In the genomic region with DNA sequence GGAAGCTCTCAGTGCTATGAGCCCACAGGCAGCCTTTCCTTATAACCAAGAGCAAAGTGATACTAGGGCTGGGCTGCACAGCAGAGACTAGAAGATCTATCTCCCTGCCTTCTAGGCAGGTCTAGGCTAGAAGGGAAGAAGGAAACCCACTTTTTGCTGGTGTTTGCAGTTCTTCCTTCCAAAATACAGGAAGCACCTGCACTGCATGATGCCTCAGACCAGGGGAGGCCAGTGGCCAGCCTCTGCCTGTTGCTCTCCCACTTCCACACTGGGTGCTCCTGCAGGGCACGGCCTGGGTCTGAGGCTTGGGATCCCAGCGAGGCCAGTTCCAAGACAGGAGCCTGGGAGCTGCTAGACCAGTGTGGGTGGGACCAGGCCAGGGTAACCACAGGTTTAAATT, we compare ENCODE assay signal across 28 cellular contexts. TPM values are rescaled to one million over a fixed set of nuclear protein-coding genes. Genes with fewer than 3 reads are reported as not detected.
DNase-seq lines count a peak whose midpoint lies in the region; ATAC-seq, FAIRE-seq and TF ChIP-seq lines count a peak whose summit lies in the region.
"Had no signal": no experiment of that assay in that cellular context is flagged by ENCODE, and none has a peak within 500 bp of the region (broad histone marks: within the 10 kb centered on the region; RNA-seq: fewer than 3 reads in every experiment).

No MANE protein-coding gene starts in this region.

- H3K4me3 Mint-ChIP-seq in activated CD4-positive, alpha-beta T cell treated with anti-CD3 and anti-CD28 coated beads, Interleukin-2, amount 10 ng/mL, durations not matched to agents 24 days and 14 days: peak overlapping the region; percentile 15
- H3K4me3 Mint-ChIP-seq: activated naive CD8-positive, alpha-beta T cell treated with anti-CD3 and anti-CD28 coated beads for 36 hours; neural crest cell had no signal

- no peak overlapping the region for H2BK15ac ChIP-seq in mesenchymal stem cell (ENCODE audit: low read depth, poor library complexity, severe bottlenecking)

- no peak overlapping the region for H3K4ac ChIP-seq in mesenchymal stem cell (ENCODE audit: low read depth in 1 of 2, low read length in 2 of 2)

- peaks cover 42% of the 10 kb centered on the region for H3K36me3 ChIP-seq in DND-41 (ENCODE audit: insufficient read depth, low read length)
- peaks cover 24 to 61% of the 10 kb centered on the region in 2 experiments for H3K36me3 ChIP-seq in mesenchymal stem cell (ENCODE audit: control insufficient read depth in 1 of 2, insufficient read depth in 2 of 2, low read depth in 1 of 2, low read length in 2 of 2)

- peak overlapping the region; percentile 70 for H3K27ac Mint-ChIP-seq in activated CD4-positive, alpha-beta T cell treated with anti-CD3 and anti-CD28 coated beads, Interleukin-2, amount 10 ng/mL, durations not matched to agents 24 days and 14 days
- H3K27ac Mint-ChIP-seq: activated naive CD8-positive, alpha-beta T cell treated with anti-CD3 and anti-CD28 coated beads for 36 hours; progenitor cell of endocrine pancreas had no signal

- no peak overlapping the region for H4K8ac ChIP-seq in mesenchymal stem cell (ENCODE audit: low read length)

- H2AK5ac ChIP-seq in mesenchymal stem cell (ENCODE audit: low read length, severe bottlenecking): no peak overlapping the region

- no peak overlapping the region for H2BK120ac ChIP-seq in mesenchymal stem cell (ENCODE audit: low read depth, low read length)

- no peak overlapping the region for H3K18ac ChIP-seq in mesenchymal stem cell (ENCODE audit: low read depth in 1 of 2, low read length in 2 of 2)

- H3K4me2 ChIP-seq in DND-41 (ENCODE audit: insufficient read depth, low read length) (no peak overlapping the region), mesenchymal stem cell (ENCODE audit: low read length, poor library complexity, severe bottlenecking) (no peak overlapping the region)
- H3K4me2 ChIP-seq: hepatocyte had no signal

- H3K4me3 ChIP-seq in DND-41 (ENCODE audit: low read depth in 1 of 2, low read length in 2 of 2) (no peak overlapping the region), mesenchymal stem cell (ENCODE audit: insufficient read depth in 1 of 2, low read depth in 1 of 2, low read length in 2 of 2) (no peak overlapping the region)
- H3K4me3 ChIP-seq: hepatocyte, K562, left ventricle myocardium inferior had no signal

- peaks cover 22% of the 10 kb centered on the region for H3K36me3 Mint-ChIP-seq in activated CD4-positive, alpha-beta T cell treated with anti-CD3 and anti-CD28 coated beads, Interleukin-2, amount 10 ng/mL, durations not matched to agents 24 days and 14 days (ENCODE audit: low read depth)

- 100% methylated on average over 2 of the region's 2 CpGs for WGBS in mesenchymal stem cell

- peak; percentile 62 for DNase-seq in activated CD4-positive, alpha-beta T cell treated with anti-CD3 and anti-CD28 coated beads, Interleukin-2, amount 10 ng/mL, durations not matched to agents 24 days and 14 days
- DNase-seq in activated CD4-positive, alpha-beta T cell treated with anti-CD3 and anti-CD28 coated beads for 1 hour: no peak
- DNase-seq in DND-41 (no peak), UCSD-AML1 (lab: John Stamatoyannopoulos, UW; ENCODE audit: unreplicated experiment) (peak; percentile 54), mesenchymal stem cell (no peak), T-helper 9 cell (no peak), D721Med (ENCODE audit: insufficient read length, low spot score) (no peak), DMS79 (lab: John Stamatoyannopoulos, UW) (no peak)
- DNase-seq: activated CD4-positive, alpha-beta T cell treated with anti-CD3 and anti-CD28 coated beads, Interleukin-2, amount 50 U/mL, for 48 hours; activated naive CD8-positive, alpha-beta T cell treated with anti-CD3 and anti-CD28 coated beads for 36 hours; activated T-cell treated with anti-CD3 and anti-CD28 coated beads, Interleukin-2, amount 50 U/mL, for 48 hours; AML-193; cerebellar nuclear complex; DMS 273 treated with DMSO at 0.1 percent for 48 hours; foreskin keratinocyte; left ventricle myocardium inferior; NCI-H2029; NCI-H226; OCI-M1; SHP77 treated with DMSO at 0.1 percent for 48 hours; substantia nigra; WERI-Rb-1 had no signal

- H3K4me1 ChIP-seq in DND-41 (ENCODE audit: insufficient read depth, low read length) (no peaks in the 10 kb centered on the region; the same call in 1 of the 2 replicates), mesenchymal stem cell (ENCODE audit: control insufficient read depth, insufficient read depth, low read depth, low read length) (peaks cover 8% of the 10 kb centered on the region)
- H3K4me1 ChIP-seq: foreskin keratinocyte had no signal

- H4K91ac ChIP-seq in mesenchymal stem cell (ENCODE audit: low read length): peak overlapping the region; percentile 52

- H3K9me3 ChIP-seq in DND-41 (ENCODE audit: insufficient read depth, low read length, severe bottlenecking) (no peaks in the 10 kb centered on the region), mesenchymal stem cell (ENCODE audit: control insufficient read depth, low read length) (no peaks in the 10 kb centered on the region)
- H3K9me3 ChIP-seq: left ventricle myocardium inferior had no signal

- no peak overlapping the region for H2BK5ac ChIP-seq in mesenchymal stem cell (ENCODE audit: low read depth, low read length, poor library complexity, severe bottlenecking)

- H2BK12ac ChIP-seq in mesenchymal stem cell (ENCODE audit: low read length in 2 of 2): peak overlapping the region in 1 of 2 experiments; percentile 6

- H3K79me1 ChIP-seq in mesenchymal stem cell (replicated peaks; ENCODE audit: low read length, poor library complexity, severe bottlenecking): no peaks in the 10 kb centered on the region

- H3K27ac ChIP-seq in DND-41 (ENCODE audit: low read length) (no peak overlapping the region), mesenchymal stem cell (ENCODE audit: low read length, poor library complexity, severe bottlenecking) (no peak overlapping the region)
- H3K27ac ChIP-seq: foreskin keratinocyte, hepatocyte, left ventricle myocardium inferior, WERI-Rb-1 had no signal

- H3K4me1 Mint-ChIP-seq in activated CD4-positive, alpha-beta T cell treated with anti-CD3 and anti-CD28 coated beads, Interleukin-2, amount 10 ng/mL, durations not matched to agents 24 days and 14 days: peaks cover 65% of the 10 kb centered on the region

- FAIRE-seq in D721Med (lab: Jason Lieb, UNC): no peak
- FAIRE-seq: G401.6, K562 had no signal

- H3K14ac ChIP-seq in mesenchymal stem cell (ENCODE audit: low read length in 2 of 2): no peak overlapping the region

- H3K9ac ChIP-seq in DND-41 (ENCODE audit: low read depth, low read length) (no peak overlapping the region), mesenchymal stem cell (ENCODE audit: low read length) (no peak overlapping the region)

- H3K23ac ChIP-seq in mesenchymal stem cell (ENCODE audit: low read length in 2 of 2): no peak overlapping the region

- H3K27me3 Mint-ChIP-seq in activated CD4-positive, alpha-beta T cell treated with anti-CD3 and anti-CD28 coated beads, Interleukin-2, amount 10 ng/mL, durations not matched to agents 24 days and 14 days: no peaks in the 10 kb centered on the region
- H3K27me3 Mint-ChIP-seq: activated naive CD8-positive, alpha-beta T cell treated with anti-CD3 and anti-CD28 coated beads for 36 hours; progenitor cell of endocrine pancreas had no signal

- H4K20me1 ChIP-seq in DND-41 (ENCODE audit: insufficient read depth, low read length): no peaks in the 10 kb centered on the region

- H3K79me2 ChIP-seq in DND-41 (ENCODE audit: insufficient read depth, low read length): no peaks in the 10 kb centered on the region
- H3K79me2 ChIP-seq: hepatocyte had no signal

- H3K27me3 ChIP-seq in DND-41 (ENCODE audit: insufficient read depth, low read length, poor library complexity) (no peaks in the 10 kb centered on the region), mesenchymal stem cell (ENCODE audit: control insufficient read depth in 1 of 2, insufficient read depth in 1 of 2, low read length in 2 of 2) (no peaks in the 10 kb centered on the region)
- H3K27me3 ChIP-seq: foreskin keratinocyte, hepatocyte had no signal

- intact Hi-C loops in activated CD4-positive, alpha-beta T cell treated with anti-CD3 and anti-CD28 coated beads, Interleukin-2, amount 10 ng/mL, durations not matched to agents 24 days and 14 days (cut with micrococcal nuclease): no loop called here

- no peak for TF ChIP-seq CTCF in DND-41 (IDR thresholded peaks at IDR 0.05; ENCODE audit: borderline replicate concordance, extremely low read depth, low read length, poor library complexity, severe bottlenecking)
- no peak for TF ChIP-seq CTCF in D721Med (IDR thresholded peaks at IDR 0.05; ENCODE audit: insufficient read depth, missing control alignments)

- ATAC-seq in DND-41 (ENCODE audit: insufficient read depth, low read depth): peak; percentile 18; the same call in 1 of the 3 replicates
- ATAC-seq: foreskin keratinocyte, HCT116, K562 had no signal

- no peaks in the 10 kb centered on the region for H3K9me3 Mint-ChIP-seq in activated CD4-positive, alpha-beta T cell treated with anti-CD3 and anti-CD28 coated beads, Interleukin-2, amount 10 ng/mL, durations not matched to agents 24 days and 14 days
- H3K9me3 Mint-ChIP-seq: activated naive CD8-positive, alpha-beta T cell treated with anti-CD3 and anti-CD28 coated beads for 36 hours; neural crest cell had no signal

- no peak overlapping the region for H2AFZ ChIP-seq in DND-41 (ENCODE audit: low read depth, low read length)
- no peak overlapping the region for H2AFZ ChIP-seq in mesenchymal stem cell (ENCODE audit: low read depth, low read length)
- H2AFZ ChIP-seq: hepatocyte had no signal

RNA-seq across cellular contexts. Expression of a gene that starts 6.0 kb away (rescaled TPM):
- 2.9 and 3.6 TPM in 2 replicates for total RNA-seq in activated CD4-positive, alpha-beta T cell treated with anti-CD3 and anti-CD28 coated beads, Interleukin-2, amount 10 ng/mL, durations not matched to agents 24 days and 14 days
- polyA plus RNA-seq in mesenchymal stem cell (2013, experiment 1 of 2): 0.23 TPM
- polyA plus RNA-seq in mesenchymal stem cell (2013, experiment 2 of 2): 0.33 TPM
- polyA plus RNA-seq: hepatocyte had no signal

RNA-seq across cellular contexts. Expression of a gene that starts 32.2 kb away (rescaled TPM):
- 447 and 452 TPM in 2 replicates for total RNA-seq in activated CD4-positive, alpha-beta T cell treated with anti-CD3 and anti-CD28 coated beads, Interleukin-2, amount 10 ng/mL, durations not matched to agents 24 days and 14 days
- 19.7 TPM for polyA plus RNA-seq in mesenchymal stem cell (2013, experiment 1 of 2)
- 20.0 TPM for polyA plus RNA-seq in mesenchymal stem cell (2013, experiment 2 of 2)

Comparison
In these comparisons a context has a peak if more than half of its experiments do, and no peak if none do; other contexts are left out.
1. DNase-seq: peak in activated CD4-positive, alpha-beta T cell treated with anti-CD3 and anti-CD28 coated beads, Interleukin-2, amount 10 ng/mL, durations not matched to agents 24 days and 14 days (single experiment) and UCSD-AML1 (single experiment); none in activated CD4-positive, alpha-beta T cell treated with anti-CD3 and anti-CD28 coated beads for 1 hour (single experiment), DND-41 (single experiment), mesenchymal stem cell (single experiment), T-helper 9 cell (single experiment), D721Med (single experiment) and DMS79 (single experiment).